ENCODE assay signal across 7 cellular contexts in genomic region chr1:174726167-174726879, GRCh38.
DNase-seq lines count a peak whose midpoint lies in the region; ATAC-seq, FAIRE-seq and TF ChIP-seq lines count a peak whose summit lies in the region.

No MANE protein-coding gene starts in this region.

- no peak for TF ChIP-seq POLR2A in NB4 (IDR thresholded peaks at IDR 0.05; ENCODE audit: extremely low read depth, insufficient read length)

- H3K4me3 Mint-ChIP-seq in activated CD4-positive, alpha-beta memory T cell treated with anti-CD3 and anti-CD28 coated beads, Interleukin-2, amount 10 ng/mL, durations not matched to agents 7 days and 5 days = no peak overlapping the region
- H3K4me3 Mint-ChIP-seq in immature natural killer cell = no peak overlapping the region

- H3K9me3 ChIP-seq in pancreas = no peaks in the 10 kb centered on the region

- 45 to 60% methylated on average over 2 of the region's 2 CpGs for WGBS in pancreas, 2 donors

- H3K9me3 Mint-ChIP-seq in activated CD4-positive, alpha-beta memory T cell treated with anti-CD3 and anti-CD28 coated beads, Interleukin-2, amount 10 ng/mL, durations not matched to agents 7 days and 5 days = no peaks in the 10 kb centered on the region
- no peaks in the 10 kb centered on the region for H3K9me3 Mint-ChIP-seq in immature natural killer cell

- H3K27ac Mint-ChIP-seq in activated CD4-positive, alpha-beta memory T cell treated with anti-CD3 and anti-CD28 coated beads, Interleukin-2, amount 10 ng/mL, durations not matched to agents 7 days and 5 days = no peak overlapping the region
- no peak overlapping the region for H3K27ac Mint-ChIP-seq in immature natural killer cell

- H3K4me1 Mint-ChIP-seq in activated CD4-positive, alpha-beta memory T cell treated with anti-CD3 and anti-CD28 coated beads, Interleukin-2, amount 10 ng/mL, durations not matched to agents 7 days and 5 days = no peaks in the 10 kb centered on the region
- no peaks in the 10 kb centered on the region for H3K4me1 Mint-ChIP-seq in immature natural killer cell

- H3K4me1 ChIP-seq in pancreas = no peaks in the 10 kb centered on the region

- no peak overlapping the region for H3K27ac ChIP-seq in pancreas

- TF ChIP-seq CTCF in GM12865 (IDR thresholded peaks at IDR 0.05; ENCODE audit: insufficient read depth, low read depth, low read length, missing control alignments) (peak; percentile 31), NB4 (IDR thresholded peaks at IDR 0.05; ENCODE audit: low read depth, low read length) (peak; percentile 13), pancreas (IDR thresholded peaks at IDR 0.05) (peak in 2 of 4 donors; percentile 24)

- DNase-seq in GM12865 (ENCODE audit: low read depth) (peak; percentile 46), NB4 (ENCODE audit: low read depth) (peak; percentile 31), cerebellum (ENCODE audit: low spot score) (peak; percentile 20), pancreas (no peak), immature natural killer cell (no peak)
- no peak for DNase-seq in activated CD4-positive, alpha-beta memory T cell treated with anti-CD3 and anti-CD28 coated beads, Interleukin-2, amount 10 ng/mL, durations not matched to agents 7 days and 5 days

- H3K4me3 ChIP-seq in GM12865 (ENCODE audit: low read depth, low read length) (no peak overlapping the region), NB4 (ENCODE audit: low read depth, low read length) (no peak overlapping the region), pancreas (no peak overlapping the region)

- FAIRE-seq in pancreas (lab: Jason Lieb, UNC) = peak; percentile 53

- H3K27me3 ChIP-seq in pancreas = no peaks in the 10 kb centered on the region

- POLR2A ChIA-PET in activated CD4-positive, alpha-beta memory T cell treated with anti-CD3 and anti-CD28 coated beads, Interleukin-2, amount 10 ng/mL, durations not matched to agents 7 days and 5 days (lab: Charles Lee) = no interaction called here

- intact Hi-C loops in pancreas (cut with DNase I) = no loop called here

- H3K36me3 ChIP-seq in pancreas = no peaks in the 10 kb centered on the region

- ATAC-seq in pancreas (no peak), HG02981 (IDR thresholded peaks at IDR 0.05; ENCODE audit: unreplicated experiment) (no peak)

- no peaks in the 10 kb centered on the region for H3K27me3 Mint-ChIP-seq in activated CD4-positive, alpha-beta memory T cell treated with anti-CD3 and anti-CD28 coated beads, Interleukin-2, amount 10 ng/mL, durations not matched to agents 7 days and 5 days
- H3K27me3 Mint-ChIP-seq in immature natural killer cell (ENCODE audit: low read depth in 3 of 3) = peaks cover 0 to 4% (median 0%) of the 10 kb centered on the region in 3 donors

- CTCF ChIA-PET in activated CD4-positive, alpha-beta memory T cell treated with anti-CD3 and anti-CD28 coated beads, Interleukin-2, amount 10 ng/mL, durations not matched to agents 7 days and 5 days (lab: Charles Lee) = interaction anchor here (1.4 to 2.5 kb wide), 4 partner anchors 13 to 466 kb away, joined by 4 to 23 read pairs (median 4); no protein-coding TSS in a partner anchor

- no peaks in the 10 kb centered on the region for H3K36me3 Mint-ChIP-seq in activated CD4-positive, alpha-beta memory T cell treated with anti-CD3 and anti-CD28 coated beads, Interleukin-2, amount 10 ng/mL, durations not matched to agents 7 days and 5 days (ENCODE audit: low read depth)
- peaks cover 0 to 3% (median 0%) of the 10 kb centered on the region in 3 donors for H3K36me3 Mint-ChIP-seq in immature natural killer cell

Comparison
In these comparisons a context has a peak if more than half of its experiments do, and no peak if none do; other contexts are left out.
1. DNase-seq: peak in GM12865 (single experiment), NB4 (single experiment) and cerebellum (single experiment); none in pancreas (0 of 6), activated CD4-positive, alpha-beta memory T cell treated with anti-CD3 and anti-CD28 coated beads, Interleukin-2, amount 10 ng/mL, durations not matched to agents 7 days and 5 days (single experiment) and immature natural killer cell (0 of 3).